Comparison of ENCODE assay signal across 12 cellular contexts in genomic region chr4:54082168-54082567, GRCh38. TPM values are rescaled to one million over a fixed set of nuclear protein-coding genes. Genes with fewer than 3 reads are reported as not detected.
A peak's percentile ranks its signal among the peaks of the same experiment; 100 is the strongest.
DNase-seq lines count a peak whose midpoint lies in the region; ATAC-seq and TF ChIP-seq lines count a peak whose summit lies in the region.
"Had no signal": no experiment of that assay in that cellular context is flagged by ENCODE, and none has a peak within 500 bp of the region (broad histone marks: within the 10 kb centered on the region; RNA-seq: fewer than 3 reads in every experiment).

No MANE protein-coding gene starts in this region.

- H2AFZ ChIP-seq in smooth muscle cell (ENCODE audit: low read depth) = no peak overlapping the region

- H3K4me2 ChIP-seq in smooth muscle cell = peak overlapping the region; percentile 51

- no peak overlapping the region for H3K9ac ChIP-seq in smooth muscle cell (ENCODE audit: low read depth)

- H3K27ac ChIP-seq in RWPE2 (ENCODE audit: poor library complexity, severe bottlenecking) (peak overlapping the region; percentile 89), smooth muscle cell (ENCODE audit: low read depth) (peak overlapping the region; percentile 68)
- H3K27ac ChIP-seq: 22Rv1 had no signal

- H3K9me3 ChIP-seq in RWPE2 (ENCODE audit: severe bottlenecking) (no peaks in the 10 kb centered on the region), smooth muscle cell (replicated peaks; ENCODE audit: low read depth) (no peaks in the 10 kb centered on the region)
- H3K9me3 ChIP-seq: gastrocnemius medialis had no signal

- TF ChIP-seq CTCF in RWPE2 (IDR thresholded peaks at IDR 0.05; ENCODE audit: poor library complexity, severe bottlenecking) = no peak
- no peak for TF ChIP-seq CTCF in smooth muscle cell (IDR thresholded peaks at IDR 0.05; ENCODE audit: borderline replicate concordance, insufficient read depth, poor library complexity, severe bottlenecking)

- peak; percentile 38 for DNase-seq in NCI-H1694 (lab: John Stamatoyannopoulos, UW)
- DNase-seq in NCI-H1694 treated with DMSO at 0.1 percent for 48 hours (lab: John Stamatoyannopoulos, UW) = no peak
- DNase-seq in RWPE2 (ENCODE audit: low spot score) = peak; percentile 84
- DNase-seq in fibroblast of peridontal ligament (ENCODE audit: extremely low read depth) = peak; percentile 99
- DNase-seq in smooth muscle cell (lab: John Stamatoyannopoulos, UW; ENCODE audit: unreplicated experiment) = no peak
- no peak for DNase-seq in ecto neural progenitor cell (ENCODE audit: low spot score)
- DNase-seq in NCI-H146 treated with DMSO at 0.1 percent for 48 hours (lab: John Stamatoyannopoulos, UW; ENCODE audit: unreplicated experiment) = no peak
- DNase-seq: activated gamma-delta T cell, NCI-H187 treated with DMSO at 0.1 percent for 48 hours had no signal

- H3K36me3 ChIP-seq in RWPE2 (ENCODE audit: low read depth) (no peaks in the 10 kb centered on the region), smooth muscle cell (ENCODE audit: low read depth) (no peaks in the 10 kb centered on the region)
- H3K36me3 ChIP-seq: gastrocnemius medialis had no signal

- H3K79me2 ChIP-seq in smooth muscle cell (ENCODE audit: low read depth) = no peaks in the 10 kb centered on the region

- 5% methylated on average over 1 of the region's 1 CpG for WGBS in smooth muscle cell (ENCODE audit: low lambda C conversion rate)

- ATAC-seq in RWPE2 (ENCODE audit: low read depth) (peak; percentile 90), HG03378 (IDR thresholded peaks at IDR 0.05; ENCODE audit: unreplicated experiment) (no peak)

- no peak overlapping the region for H3K4me3 ChIP-seq in RWPE2 (ENCODE audit: severe bottlenecking)
- no peak overlapping the region for H3K4me3 ChIP-seq in smooth muscle cell
- H3K4me3 ChIP-seq: gastrocnemius medialis had no signal

- no peaks in the 10 kb centered on the region for H4K20me1 ChIP-seq in smooth muscle cell (ENCODE audit: low read depth)

- peaks cover 36% of the 10 kb centered on the region for H3K4me1 ChIP-seq in RWPE2 (ENCODE audit: insufficient read depth, poor library complexity, severe bottlenecking)
- no peaks in the 10 kb centered on the region for H3K4me1 ChIP-seq in smooth muscle cell (ENCODE audit: low read depth)

- peaks cover 3% of the 10 kb centered on the region for H3F3A ChIP-seq in smooth muscle cell (ENCODE audit: low read depth)

- no peaks in the 10 kb centered on the region for H3K27me3 ChIP-seq in RWPE2 (ENCODE audit: insufficient read depth, poor library complexity, severe bottlenecking)
- no peaks in the 10 kb centered on the region for H3K27me3 ChIP-seq in smooth muscle cell (ENCODE audit: low read depth)
- H3K27me3 ChIP-seq: gastrocnemius medialis had no signal

RNA-seq across cellular contexts. Expression of gene CHIC2, which starts 17.8 kb away (rescaled TPM):
- 61.0 and 61.4 TPM in 2 replicates for total RNA-seq in smooth muscle cell
- polyA plus RNA-seq in smooth muscle cell = 52.2 and 57.0 TPM in 2 replicates

RNA-seq across cellular contexts. Expression of gene GSX2, which starts 17.8 kb away (rescaled TPM):
- total RNA-seq in smooth muscle cell = not detected in 2 replicates
- not detected in 2 replicates for polyA plus RNA-seq in smooth muscle cell
- total RNA-seq: gastrocnemius medialis had no signal

Comparison
In these comparisons a context has a peak if more than half of its experiments do, and no peak if none do; other contexts are left out.
1. DNase-seq: peak in NCI-H1694 (single experiment), RWPE2 (single experiment) and fibroblast of peridontal ligament (single experiment); none in NCI-H1694 treated with DMSO at 0.1 percent for 48 hours (single experiment), smooth muscle cell (single experiment), ecto neural progenitor cell (single experiment) and NCI-H146 treated with DMSO at 0.1 percent for 48 hours (single experiment).